ENCODE assay signal across 19 cellular contexts in the genomic region with DNA sequence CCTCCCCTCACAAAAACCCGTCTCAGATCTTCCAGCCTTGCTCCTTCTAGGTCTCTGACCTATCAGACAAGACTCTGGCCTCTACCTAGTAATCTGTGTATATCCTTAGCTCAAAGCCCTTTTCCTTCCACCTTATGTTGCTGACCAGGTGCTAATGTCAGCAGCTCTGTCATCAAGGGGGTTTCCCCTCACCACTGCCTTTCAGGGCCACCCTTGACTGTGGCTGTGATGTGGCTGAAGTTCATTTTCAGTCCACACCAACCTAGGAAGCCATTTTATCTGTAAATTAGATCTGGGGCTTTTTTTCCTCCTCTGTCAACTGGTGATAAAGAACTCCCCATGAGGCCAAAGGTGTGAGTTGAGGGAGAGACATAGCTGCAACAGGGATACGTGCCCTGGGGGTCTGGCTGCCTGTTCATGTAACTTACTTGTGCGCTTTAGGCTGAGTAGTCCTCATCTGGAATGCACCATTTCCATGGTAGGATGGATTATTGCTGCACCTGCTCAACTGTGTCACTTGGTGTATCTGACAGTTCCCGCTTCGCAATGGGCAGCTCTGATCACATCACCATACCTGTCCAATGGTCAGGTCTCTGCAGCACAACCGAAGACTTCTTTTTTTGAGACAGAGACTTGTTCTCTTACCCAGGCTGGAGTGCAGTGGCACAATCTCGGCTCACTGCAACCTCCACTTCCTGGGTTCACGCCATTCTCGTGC. TPM values are rescaled to one million over a fixed set of nuclear protein-coding genes. Genes with fewer than 3 reads are reported as not detected.
"Had no signal": no experiment of that assay in that cellular context is flagged by ENCODE, and none has a peak within 500 bp of the region (broad histone marks: within the 10 kb centered on the region; RNA-seq: fewer than 3 reads in every experiment).

No MANE protein-coding gene starts in this region.

- H3K9me3 Mint-ChIP-seq: activated T-helper 2 cell treated with anti-CD3 and anti-CD28 coated beads, Interferon-gamma antibody, Interleukin-2, Interleukin-4, amounts not matched to agents 10 μg/mL and 5 μg/mL and 100 μg/mL, durations not matched to agents 14 hours and 24 hours and 36 hours; stimulated activated memory B cell treated with anti-CD40 and anti-IgM and Interleukin-4, amounts not matched to agents 10 μg/mL and 1 μg/mL and 100 μg/mL, for 72 hours had no signal

- H3K79me2 ChIP-seq: parathyroid adenoma had no signal

- H3K4me1 ChIP-seq: ascending aorta, breast epithelium, gastroesophageal sphincter, heart right ventricle, parathyroid adenoma, sigmoid colon, thyroid gland had no signal

- ATAC-seq: activated CD4-positive, CD25-positive, alpha-beta regulatory T cell treated with anti-CD3 and anti-CD28 coated beads, Interleukin-2, amount 50 U/mL, for 24 hours; esophagus mucosa; gastroesophageal sphincter; heart right ventricle; left ventricle myocardium superior; stimulated activated memory B cell treated with anti-CD40 and anti-IgM and Interleukin-4, amounts not matched to agents 10 μg/mL and 1 μg/mL and 100 μg/mL, for 72 hours had no signal

- H2AFZ ChIP-seq: parathyroid adenoma had no signal

- H3K4me3 Mint-ChIP-seq: stimulated activated memory B cell treated with anti-CD40 and anti-IgM and Interleukin-4, amounts not matched to agents 10 μg/mL and 1 μg/mL and 100 μg/mL, for 72 hours had no signal

- DNase-seq: activated naive CD4-positive, alpha-beta T cell treated with Interleukin-2 at 50 U/mL for 16 hours; activated T-cell treated with anti-CD3 and anti-CD28 coated beads, Interleukin-2, amount 50 U/mL, for 1 hour; heart right ventricle; kidney glomerular epithelial cell; left ventricle myocardium superior; sigmoid colon; stimulated activated CD4-positive, alpha-beta T cell treated with anti-CD3 and anti-CD28 coated beads, Interleukin-4, amount 100 ng/mL, for 24 hours; thyroid gland had no signal

- H3K27me3 ChIP-seq: ascending aorta, breast epithelium, thyroid gland had no signal

- H3K4me3 ChIP-seq: ascending aorta, breast epithelium, coronary artery, gastroesophageal sphincter, heart right ventricle, sigmoid colon, thyroid gland had no signal

- H3K9me3 ChIP-seq: ascending aorta, breast epithelium, gastroesophageal sphincter, heart right ventricle, sigmoid colon, thyroid gland had no signal

- H3K36me3 ChIP-seq: ascending aorta, breast epithelium, gastroesophageal sphincter, heart right ventricle, sigmoid colon, thyroid gland had no signal

- H3K9ac ChIP-seq: parathyroid adenoma had no signal

- H3K27ac Mint-ChIP-seq: activated T-helper 2 cell treated with anti-CD3 and anti-CD28 coated beads, Interferon-gamma antibody, Interleukin-2, Interleukin-4, amounts not matched to agents 10 μg/mL and 5 μg/mL and 100 μg/mL, durations not matched to agents 14 hours and 24 hours and 36 hours; stimulated activated memory B cell treated with anti-CD40 and anti-IgM and Interleukin-4, amounts not matched to agents 10 μg/mL and 1 μg/mL and 100 μg/mL, for 72 hours had no signal

- H3K36me3 Mint-ChIP-seq: stimulated activated memory B cell treated with anti-CD40 and anti-IgM and Interleukin-4, amounts not matched to agents 10 μg/mL and 1 μg/mL and 100 μg/mL, for 72 hours had no signal

- H3K27ac ChIP-seq: ascending aorta, breast epithelium, coronary artery, gastroesophageal sphincter, heart right ventricle, parathyroid adenoma, sigmoid colon, thyroid gland had no signal

RNA-seq across cellular contexts. Expression of a gene that starts 14.7 kb away (rescaled TPM):
- total RNA-seq: ascending aorta had no signal

RNA-seq across cellular contexts. Expression of a gene that starts 25.7 kb away (rescaled TPM):
- total RNA-seq: activated T-helper 2 cell treated with anti-CD3 and anti-CD28 coated beads, Interferon-gamma antibody, Interleukin-2, Interleukin-4, amounts not matched to agents 10 μg/mL and 5 μg/mL and 100 μg/mL, durations not matched to agents 14 hours and 24 hours and 36 hours; esophagus mucosa; left ventricle myocardium superior; T-helper 1 cell treated with Interleukin-12 subunit alpha and Interleukin-12 subunit beta and Interleukin-4 antibody, amounts not matched to agents 30 ng/mL and 1 ng/mL, for 36 hours had no signal
- polyA plus RNA-seq: urinary bladder had no signal
